Comparison of ENCODE assay signal across 7 cellular contexts in the genomic region with DNA sequence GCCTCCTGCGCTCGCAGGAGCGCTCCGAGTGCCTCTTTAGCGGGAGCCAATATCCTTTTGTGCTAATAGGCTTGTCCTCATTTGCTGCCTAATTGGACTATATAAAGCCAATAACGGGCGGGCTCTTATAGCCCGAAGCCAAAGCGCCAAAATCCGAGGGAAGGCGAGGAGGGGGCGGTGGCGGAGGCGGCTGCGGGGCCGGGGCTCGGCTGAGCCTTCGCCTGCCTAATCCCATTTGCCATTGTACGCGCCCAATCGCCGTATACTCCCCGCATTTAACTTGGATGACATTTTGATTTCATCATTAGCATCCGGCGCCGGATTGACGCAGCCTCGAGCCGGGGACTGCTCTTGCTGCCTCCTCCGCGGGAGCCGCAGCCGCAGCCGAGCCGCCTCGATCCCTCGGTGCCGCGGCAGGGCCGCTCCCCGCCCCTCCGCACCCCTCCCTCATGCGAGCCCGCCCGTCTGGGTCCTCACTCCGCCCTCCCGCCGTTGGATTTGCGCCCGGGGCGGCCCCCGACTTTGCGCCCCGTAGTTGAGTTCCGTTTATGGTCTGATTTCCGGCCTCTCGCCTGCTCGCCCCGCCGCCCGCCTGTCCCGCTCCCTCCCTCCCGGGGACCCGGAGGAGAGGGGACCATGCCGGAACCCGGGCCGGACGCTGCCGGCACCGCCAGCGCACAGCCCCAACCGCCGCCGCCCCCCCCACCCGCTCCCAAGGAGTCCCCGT. TPM values are rescaled to one million over a fixed set of nuclear protein-coding genes. Genes with fewer than 3 reads are reported as not detected.
A peak's percentile ranks its signal among the peaks of the same experiment; 100 is the strongest.
DNase-seq lines count a peak whose midpoint lies in the region; ATAC-seq, FAIRE-seq and TF ChIP-seq lines count a peak whose summit lies in the region.

Gene HMX3 (plus strand): TSS at position 556 of the 727 bp plus-strand sequence. CDS start 81 bp downstream, at position 637.

- no peaks in the 10 kb centered on the region for H3K36me3 Mint-ChIP-seq in activated T-cell treated with anti-CD3 and anti-CD28 coated beads, Interleukin-2, amount 50 U/mL, for 24 hours (ENCODE audit: low read depth)

- FAIRE-seq in GM12891 (lab: Jason Lieb, UNC) = peak; percentile 93
- no peak for FAIRE-seq in urothelium cell line (lab: Jason Lieb, UNC)

- H3K4me3 Mint-ChIP-seq in activated T-cell treated with anti-CD3 and anti-CD28 coated beads, Interleukin-2, amount 50 U/mL, for 24 hours = peak within 1 kb of the TSS; percentile 80

- H3K9me3 Mint-ChIP-seq in activated T-cell treated with anti-CD3 and anti-CD28 coated beads, Interleukin-2, amount 50 U/mL, for 24 hours = no peaks in the 10 kb centered on the region

- peak within 1 kb of the TSS; percentile 89 for H3K27ac Mint-ChIP-seq in activated T-cell treated with anti-CD3 and anti-CD28 coated beads, Interleukin-2, amount 50 U/mL, for 24 hours

- TF ChIP-seq POLR2A in GM12891 (IDR thresholded peaks at IDR 0.05; ENCODE audit: low read depth, low read length) = no peak

- DNase-seq in GM12891 (ENCODE audit: insufficient read length, low spot score) (peak; percentile 63), NCI-H1092 treated with DMSO at 0.1 percent for 48 hours (lab: John Stamatoyannopoulos, UW) (peak; percentile 80), left kidney (ENCODE audit: low read depth, low spot score) (peak; percentile 32), urothelium cell line (ENCODE audit: low spot score) (peak; percentile 29), Ammon's horn (ENCODE audit: low spot score) (no peak)
- DNase-seq in activated T-cell treated with anti-CD3 and anti-CD28 coated beads, Interleukin-2, amount 50 U/mL, for 24 hours = peak; percentile 67

- H3K27me3 Mint-ChIP-seq in activated T-cell treated with anti-CD3 and anti-CD28 coated beads, Interleukin-2, amount 50 U/mL, for 24 hours = peaks cover 90% of the 10 kb centered on the region

- ATAC-seq in GM21737 (IDR thresholded peaks at IDR 0.05; ENCODE audit: unreplicated experiment) = no peak

- H3K4me1 Mint-ChIP-seq in activated T-cell treated with anti-CD3 and anti-CD28 coated beads, Interleukin-2, amount 50 U/mL, for 24 hours (ENCODE audit: low read depth) = peaks cover 53% of the 10 kb centered on the region

TF ChIP-seq in GM12891, 5 proteins besides CTCF, POLR2A, EP300 and RAD21:
- TF ChIP-seq TAF1 (IDR thresholded peaks at IDR 0.05; ENCODE audit: low read depth, low read length) = no peak
- no peak for TF ChIP-seq SPI1 (IDR thresholded peaks at IDR 0.05; ENCODE audit: low read depth, low read length)
- no peak for TF ChIP-seq POLR2AphosphoS5 (IDR thresholded peaks at IDR 0.05; ENCODE audit: low read depth, low read length)
- TF ChIP-seq POU2F2 (IDR thresholded peaks at IDR 0.05; ENCODE audit: low read depth, low read length) = no peak
- TF ChIP-seq PAX5 (IDR thresholded peaks at IDR 0.05; ENCODE audit: insufficient read depth, low read length, severe bottlenecking) = no peak

RNA-seq across cellular contexts. Expression of gene HMX3, which starts in this region (rescaled TPM):
- 15.9 TPM for polyA plus RNA-seq in GM12891 (2012; ENCODE audit: low read depth, missing spikeins)
